In the genomic region with DNA sequence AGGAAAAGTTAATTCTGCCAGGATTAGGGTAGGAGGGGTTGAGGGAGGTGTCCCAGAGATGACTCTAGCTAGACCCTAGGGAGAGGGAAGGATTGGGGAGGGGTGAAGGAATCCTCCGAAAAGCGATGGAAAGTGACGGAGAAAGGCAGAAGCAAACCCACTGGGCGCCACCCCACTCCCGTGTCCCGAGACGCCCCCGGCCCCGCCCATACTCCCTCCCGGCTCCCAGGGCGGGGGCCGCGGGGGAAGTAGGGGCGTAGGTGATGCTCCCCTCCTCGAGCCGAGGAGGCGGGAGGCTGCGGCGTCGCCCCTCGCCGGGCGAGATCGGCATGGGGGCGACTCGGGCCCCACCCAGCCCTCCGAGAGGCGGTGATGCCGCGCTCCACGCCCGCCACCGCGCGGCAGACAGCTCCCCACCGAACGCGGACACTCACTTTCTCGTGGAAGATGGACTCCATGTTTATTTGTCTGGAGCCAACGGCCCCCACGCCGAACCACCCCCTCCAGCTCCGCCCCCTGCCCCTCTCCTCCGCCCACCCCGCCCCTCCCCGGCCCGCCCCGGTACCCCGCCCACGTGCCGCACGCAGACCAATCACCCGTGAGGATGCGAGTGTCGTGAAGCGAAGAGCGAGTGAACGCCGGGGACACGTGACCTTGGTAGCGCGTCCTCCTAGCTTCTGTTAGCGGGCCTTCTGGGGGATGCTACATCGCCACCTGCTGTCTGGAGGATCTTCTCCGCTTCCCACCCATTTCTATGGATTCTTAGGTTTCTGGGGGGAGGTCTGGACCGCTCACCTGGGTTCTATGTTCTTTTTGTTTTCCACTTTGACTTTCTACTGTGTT, we compare ENCODE assay signal across 8 cellular contexts. TPM values are rescaled to one million over a fixed set of nuclear protein-coding genes. Genes with fewer than 3 reads are reported as not detected.
A peak's percentile ranks its signal among the peaks of the same experiment; 100 is the strongest.
DNase-seq lines count a peak whose midpoint lies in the region; ATAC-seq and TF ChIP-seq lines count a peak whose summit lies in the region.

A gene (minus strand): TSS at position 488 of the 843 bp plus-strand sequence. CDS start 30 bp downstream, at position 458.

- H3K9me2 ChIP-seq in GM23248 (ENCODE audit: insufficient read depth) = no peaks in the 10 kb centered on the region

- no peaks in the 10 kb centered on the region for H3K36me3 ChIP-seq in GM23248 (ENCODE audit: low read depth)

- peak; percentile 82 for TF ChIP-seq CTCF in fibroblast of mammary gland (conservative IDR thresholded peaks at IDR 0.05; ENCODE audit: control insufficient read depth, insufficient read depth, low read depth, low read length)

- H4K20me1 ChIP-seq in GM23248 (ENCODE audit: insufficient read depth) = no peaks in the 10 kb centered on the region

- peaks cover 27 to 70% (median 67%) of the 10 kb centered on the region in 4 donors for H3K4me1 Mint-ChIP-seq in naive thymus-derived CD8-positive, alpha-beta T cell

- peaks cover 13% of the 10 kb centered on the region; the same call in 1 of the 2 replicates for H3F3A ChIP-seq in GM23248 (ENCODE audit: insufficient read depth)

- H3K4me3 Mint-ChIP-seq in naive thymus-derived CD8-positive, alpha-beta T cell = peak within 1 kb of the TSS; percentile 90 to 100 (median 96)

- POLR2A ChIA-PET in naive thymus-derived CD8-positive, alpha-beta T cell (lab: Charles Lee) = interaction anchor here (0.7 to 4.9 kb wide), 11 partner anchors 9 to 644 kb away, joined by 3 to 109 read pairs (median 3); a partner anchor contains a TSS

- H3K27ac ChIP-seq in GM23248 = peak within 1 kb of the TSS; percentile 90

- peaks cover 40% of the 10 kb centered on the region for H3K79me2 ChIP-seq in GM23248 (ENCODE audit: insufficient read depth)

- H3K4me3 ChIP-seq in GM23248 = peak within 1 kb of the TSS; percentile 87
- H3K4me3 ChIP-seq in fibroblast of mammary gland (ENCODE audit: control insufficient read depth, low read depth, low read length) = peak within 1 kb of the TSS; percentile 90

- peaks cover 5% of the 10 kb centered on the region for H3K4me1 ChIP-seq in GM23248 (ENCODE audit: insufficient read depth)

- H3K27me3 ChIP-seq in GM23248 (replicated peaks; ENCODE audit: insufficient read depth) = no peaks in the 10 kb centered on the region

- ATAC-seq in naive thymus-derived CD8-positive, alpha-beta T cell = peak; percentile 91 to 94

- in situ Hi-C loops in GM23248 (cut with MboI) = no loop called here

- H3K27me3 Mint-ChIP-seq in naive thymus-derived CD8-positive, alpha-beta T cell = no peaks in the 10 kb centered on the region

- H3K27ac Mint-ChIP-seq in naive thymus-derived CD8-positive, alpha-beta T cell = peak within 1 kb of the TSS; percentile 84 to 96 (median 94)

- peak within 1 kb of the TSS; percentile 91 for H3K9ac ChIP-seq in GM23248

- DNase-seq in EL (peak; percentile 98), GM23248 (peak; percentile 100), LHCN-M2 (ENCODE audit: low read depth) (peak; percentile 99), RPMI7951 (ENCODE audit: low read depth) (peak; percentile 98), fibroblast of mammary gland (ENCODE audit: low read depth) (peak; percentile 99)
- DNase-seq in activated T-helper 1 cell treated with anti-CD3 and anti-CD28 coated beads, Interleukin-2, amount 50 U/mL, for 16 hours (ENCODE audit: low read depth in 1 of 2, low spot score in 1 of 2) = peak; percentile 87 to 93
- DNase-seq in naive thymus-derived CD8-positive, alpha-beta T cell = peak; percentile 92 to 98 (median 94)
- peak; percentile 89 to 95 (median 93) for DNase-seq in stimulated activated naive CD4-positive, alpha-beta T cell (lab: John Stamatoyannopoulos, UW)

- peak within 1 kb of the TSS; percentile 80 for H3K4me2 ChIP-seq in GM23248 (ENCODE audit: unreplicated experiment)

- no peaks in the 10 kb centered on the region for H3K9me3 ChIP-seq in GM23248 (ENCODE audit: low read depth)

- H2AFZ ChIP-seq in GM23248 = peak within 1 kb of the TSS; percentile 94

- 2% methylated on average over 25 to 58 of the region's 66 CpGs for WGBS in GM23248 (ENCODE audit: low coverage in 1 of 2, low lambda C conversion rate in 2 of 2, missing lambda C conversion rate in 2 of 2), 2 experiments

- H3K9me3 Mint-ChIP-seq in naive thymus-derived CD8-positive, alpha-beta T cell = no peaks in the 10 kb centered on the region

- H3K36me3 Mint-ChIP-seq in naive thymus-derived CD8-positive, alpha-beta T cell = no peaks in the 10 kb centered on the region

RNA-seq across cellular contexts. Expression of the gene that starts here (rescaled TPM):
- total RNA-seq in GM23248 (2014; rRNA removed; shearing (Covaris generic)) = 35.7 and 75.6 TPM in 2 replicates
- 19.4 and 25.9 TPM in 2 replicates for polyA plus RNA-seq in GM23248 (2016; fragmentation: Nextera tagmentation; extraction: Ambion mirVana)
- total RNA-seq in LHCN-M2 (2014; rRNA removed) = 17.1 and 28.9 TPM in 2 replicates
- 11.2 TPM for polyA plus RNA-seq in LHCN-M2 (2012)
- total RNA-seq in RPMI7951 (2014; rRNA removed; shearing (Covaris generic)) = 21.4 and 26.0 TPM in 2 replicates
- 10 to 100 TPM; 54.9 to 59.3 TPM for total RNA-seq in naive thymus-derived CD8-positive, alpha-beta T cell
- 10 to 100 TPM; 11.3 to 15.5 (median 14.3) TPM for polyA plus RNA-seq in naive thymus-derived CD8-positive, alpha-beta T cell

Comparison
In these comparisons a context has a peak if more than half of its experiments do, and no peak if none do; other contexts are left out.
1. Peak in every context shown above with its lines: DNase-seq, ATAC-seq, H3K4me3 ChIP-seq and H3K27ac ChIP-seq.